Comparison of ENCODE assay signal across 14 cellular contexts in genomic region chr17:72463287-72464102, GRCh38.
DNase-seq lines count a peak whose midpoint lies in the region; ATAC-seq, FAIRE-seq and TF ChIP-seq lines count a peak whose summit lies in the region.
"Had no signal": no experiment of that assay in that cellular context is flagged by ENCODE, and none has a peak within 500 bp of the region (broad histone marks: within the 10 kb centered on the region; RNA-seq: fewer than 3 reads in every experiment).

No MANE protein-coding gene starts in this region.

- H4K91ac ChIP-seq in IMR-90 (ENCODE audit: insufficient read depth, low read depth, low read length), result no peak overlapping the region; the same call in none of the 2 replicates

- H2BK120ac ChIP-seq in IMR-90 (ENCODE audit: low read depth, low read length), result peak overlapping the region; percentile 33; the same call in 1 of the 2 replicates

- H3K4me3 ChIP-seq in HepG2 (replicated peaks in 1 of 3; ENCODE audit: insufficient read depth in 1 of 3, low read depth in 2 of 3, low read length in 3 of 3) (no peak overlapping the region), right lobe of liver (no peak overlapping the region), IMR-90 (ENCODE audit: insufficient read depth, low read depth, low read length) (no peak overlapping the region), hepatocyte (no peak overlapping the region)
- H3K4me3 ChIP-seq: lung had no signal

- H3K9me1 ChIP-seq in IMR-90 (ENCODE audit: insufficient read depth, low read length), result peaks cover 33% of the 10 kb centered on the region

- H3K4me2 ChIP-seq in HepG2 (ENCODE audit: low read depth, low read length), result no peak overlapping the region
- no peak overlapping the region for H3K4me2 ChIP-seq in IMR-90 (ENCODE audit: low read depth, low read length)
- H3K4me2 ChIP-seq in hepatocyte, result no peak overlapping the region

- H3K27ac ChIP-seq in HepG2 (ENCODE audit: extremely low read length, insufficient read depth, low read length) (no peak overlapping the region), right lobe of liver (no peak overlapping the region), IMR-90 (ENCODE audit: insufficient read depth, low read length) (no peak overlapping the region), hepatocyte (peak overlapping the region; percentile 99)

- peaks cover 31 to 70% of the 10 kb centered on the region in 2 experiments for H3K79me1 ChIP-seq in IMR-90 (ENCODE audit: low read depth in 1 of 2, low read length in 2 of 2)

- peaks cover 93% of the 10 kb centered on the region for H3K79me2 ChIP-seq in HepG2 (ENCODE audit: insufficient read depth, low read length)
- peaks cover 63% of the 10 kb centered on the region for H3K79me2 ChIP-seq in hepatocyte

- H2BK5ac ChIP-seq in IMR-90 (ENCODE audit: low read depth, low read length, poor library complexity, severe bottlenecking), result no peak overlapping the region

- no peaks in the 10 kb centered on the region for H3K27me3 ChIP-seq in HepG2 (ENCODE audit: control insufficient read depth in 1 of 2, insufficient read depth in 2 of 2, low read length in 2 of 2)
- H3K27me3 ChIP-seq in right lobe of liver, result no peaks in the 10 kb centered on the region
- no peaks in the 10 kb centered on the region for H3K27me3 ChIP-seq in IMR-90 (ENCODE audit: control insufficient read depth, insufficient read depth, low read length)
- no peaks in the 10 kb centered on the region for H3K27me3 ChIP-seq in hepatocyte

- TF ChIP-seq RAD21 in HepG2 (CRISPR knock-in tag; IDR thresholded peaks at IDR 0.05), result no peak
- no peak for TF ChIP-seq RAD21 in IMR-90 (IDR thresholded peaks at IDR 0.05; ENCODE audit: low read length)

- BruUV-seq in HepG2 (replicated peaks; lab: Mats Ljungman, UMichigan) (no TSS peak), IMR-90 (replicated peaks; lab: Mats Ljungman, UMichigan) (no TSS peak)

- H3K18ac ChIP-seq in IMR-90 (ENCODE audit: low read depth, low read length), result no peak overlapping the region

- H2AFZ ChIP-seq in HepG2 (ENCODE audit: low read length), result no peak overlapping the region
- H2AFZ ChIP-seq in IMR-90 (replicated peaks; ENCODE audit: low read length, poor library complexity), result no peak overlapping the region
- no peak overlapping the region for H2AFZ ChIP-seq in hepatocyte

- H4K5ac ChIP-seq in IMR-90 (ENCODE audit: low read depth, low read length), result no peak overlapping the region

- H3K14ac ChIP-seq in IMR-90 (replicated peaks; ENCODE audit: low read depth, low read length), result 0 out of 2 replicates have a peak overlapping the region, but pooled peaks have one; percentile 23

- intact Hi-C loops in HepG2 (cut with micrococcal nuclease; ENCODE audit: unreplicated experiment), result no loop called here
- intact Hi-C loops in right lobe of liver (cut with DNase I), result no loop called here
- intact Hi-C loops in IMR-90 (cut with micrococcal nuclease), result no loop called here

- 91% methylated on average over 10 of the region's 10 CpGs for WGBS in HepG2 (ENCODE audit: low lambda C conversion rate)
- 55% methylated on average over 10 of the region's 10 CpGs for WGBS in right lobe of liver (ENCODE audit: insufficient coverage, low coverage, low lambda C conversion rate, missing lambda C conversion rate)
- WGBS in IMR-90 (ENCODE audit: extremely low coverage in 2 of 2, insufficient read length in 1 of 2), 2 experiments, result 90% methylated on average over 2 of the region's 10 CpGs; no CpG with 5 or more reads in 1 of the 2 experiments
- 83% methylated on average over 10 of the region's 10 CpGs for WGBS in hepatocyte (ENCODE audit: low lambda C conversion rate, missing lambda C conversion rate)

- no peak overlapping the region for H4K8ac ChIP-seq in IMR-90 (ENCODE audit: low read depth in 2 of 2, low read length in 2 of 2)

- TF ChIP-seq POLR2A in HepG2 (IDR thresholded peaks at IDR 0.05; ENCODE audit: insufficient read depth in 1 of 2, low read depth in 2 of 2, low read length in 2 of 2) (no peak), right lobe of liver (IDR thresholded peaks at IDR 0.05) (no peak), IMR-90 (IDR thresholded peaks at IDR 0.05; ENCODE audit: low read depth, low read length) (no peak)

- H3K36me3 ChIP-seq in HepG2 (replicated peaks in 1 of 2; ENCODE audit: control insufficient read depth in 1 of 2, insufficient read depth in 2 of 2, low read length in 2 of 2), result no peaks in the 10 kb centered on the region
- H3K36me3 ChIP-seq in right lobe of liver, result no peaks in the 10 kb centered on the region
- H3K36me3 ChIP-seq in IMR-90 (ENCODE audit: control insufficient read depth, insufficient read depth, low read length), result no peaks in the 10 kb centered on the region
- no peaks in the 10 kb centered on the region for H3K36me3 ChIP-seq in hepatocyte (replicated peaks; ENCODE audit: insufficient read depth, low read depth)

- CTCF ChIA-PET in HepG2 (lab: Yijun Ruan, JAX; ENCODE audit: low intra/inter-chr PET ratio, low total read pairs) (no interaction called here), IMR-90 (lab: Yijun Ruan, JAX) (no interaction called here)

- no peak for TF ChIP-seq EP300 in HepG2 (IDR thresholded peaks at IDR 0.05; ENCODE audit: low read depth in 2 of 2, low read length in 2 of 2)
- no peak for TF ChIP-seq EP300 in HepG2 (CRISPR knock-in tag; IDR thresholded peaks at IDR 0.05; ENCODE audit: borderline replicate concordance)

- H2BK20ac ChIP-seq in IMR-90 (ENCODE audit: low read depth, low read length), result peak overlapping the region; percentile 15; the same call in 1 of the 2 replicates

- no peak overlapping the region for H2AK9ac ChIP-seq in IMR-90 (replicated peaks; ENCODE audit: low read depth, low read length, poor library complexity)

- H3K4ac ChIP-seq in IMR-90 (ENCODE audit: low read depth, low read length), result no peak overlapping the region

- POLR2A ChIA-PET in HepG2 (lab: Yijun Ruan, JAX) (interaction anchor here (1.0 to 4.0 kb wide), 3 partner anchors 18 to 50 kb away, joined by 3 to 60 read pairs (median 4); no protein-coding TSS in a partner anchor), IMR-90 (lab: Charles Lee; ENCODE audit: unreplicated experiment) (no interaction called here)

- H3K9me2 ChIP-seq in hepatocyte (replicated peaks; ENCODE audit: insufficient read depth), result no peaks in the 10 kb centered on the region

- H3K4me1 ChIP-seq in HepG2 (ENCODE audit: insufficient read depth, low read length) (peaks cover 94% of the 10 kb centered on the region), right lobe of liver (no peaks in the 10 kb centered on the region), IMR-90 (ENCODE audit: control insufficient read depth, insufficient read depth, low read length) (peaks cover 13% of the 10 kb centered on the region), hepatocyte (ENCODE audit: insufficient read depth) (peaks cover 44% of the 10 kb centered on the region)

- H3K23ac ChIP-seq in IMR-90 (ENCODE audit: low read depth, low read length), result no peak overlapping the region

- 0 out of 3 replicates have a peak overlapping the region, but pooled peaks have one; percentile 56 for H2BK15ac ChIP-seq in IMR-90 (ENCODE audit: low read depth, low read length)

- H2AK5ac ChIP-seq in IMR-90 (ENCODE audit: low read depth, low read length), result 0 out of 2 replicates have a peak overlapping the region, but pooled peaks have one; percentile 7

- H4K20me1 ChIP-seq in HepG2 (ENCODE audit: insufficient read depth, low read length) (no peaks in the 10 kb centered on the region), IMR-90 (ENCODE audit: insufficient read depth, low read length) (peaks cover 9% of the 10 kb centered on the region), hepatocyte (ENCODE audit: insufficient read depth, poor library complexity, severe bottlenecking) (no peaks in the 10 kb centered on the region)

- dilution Hi-C loops in IMR-90 (cut with HindIII; ENCODE audit: low sequenced_read_pairs, unreplicated experiment), result no loop called here

- H3K56ac ChIP-seq in IMR-90 (ENCODE audit: extremely low read depth, insufficient read depth, low read length), result no peak overlapping the region

- DNase-seq in HepG2 (ENCODE audit: low spot score), result no peak
- DNase-seq in right lobe of liver, result no peak
- no peak for DNase-seq in IMR-90
- no peak for DNase-seq in hepatocyte (ENCODE audit: low spot score)
- no peak for DNase-seq in NCI-H748 (lab: John Stamatoyannopoulos, UW; ENCODE audit: unreplicated experiment)
- DNase-seq in GM19238 (ENCODE audit: insufficient read length, low spot score), result no peak
- DNase-seq in OCI-M2 (lab: John Stamatoyannopoulos, UW; ENCODE audit: unreplicated experiment), result no peak
- no peak for DNase-seq in NCI-H2081 (lab: John Stamatoyannopoulos, UW)
- DNase-seq: activated CD4-positive, alpha-beta T cell treated with anti-CD3 and anti-CD28 coated beads, Interleukin-2, amount 50 U/mL, for 48 hours; activated naive CD4-positive, alpha-beta T cell treated with Interleukin-2 at 50 U/mL for 16 hours; erythroblast; NCI-H2171; occipital lobe had no signal

- no peaks in the 10 kb centered on the region for H3K9me3 ChIP-seq in HepG2 (ENCODE audit: low read length)
- H3K9me3 ChIP-seq in right lobe of liver, result no peaks in the 10 kb centered on the region
- no peaks in the 10 kb centered on the region for H3K9me3 ChIP-seq in IMR-90 (ENCODE audit: control insufficient read depth, insufficient read depth, low read length)
- no peaks in the 10 kb centered on the region for H3K9me3 ChIP-seq in hepatocyte (ENCODE audit: low read depth)

- H3K9ac ChIP-seq in HepG2 (ENCODE audit: insufficient read depth, low read depth, low read length) (no peak overlapping the region), IMR-90 (ENCODE audit: low read depth, low read length) (no peak overlapping the region)

- in situ Hi-C loops in HepG2 (cut with HindIII; ENCODE audit: extremely low pct_ligation_motif_present, low pct_unique_long_range_greater_than_20kb), result no loop called here
- in situ Hi-C loops in IMR-90 (cut with MboI; ENCODE audit: low sequenced_read_pairs), result no loop called here

- ATAC-seq in HepG2 (no peak), right lobe of liver (no peak), IMR-90 (ENCODE audit: low read depth) (no peak)

- no peak for TF ChIP-seq CTCF in HepG2 (CRISPR knock-in tag; IDR thresholded peaks at IDR 0.05)
- TF ChIP-seq CTCF in right lobe of liver (IDR thresholded peaks at IDR 0.05), result no peak
- no peak for TF ChIP-seq CTCF in IMR-90 (conservative IDR thresholded peaks at IDR 0.05; ENCODE audit: low read depth, low read length)
- TF ChIP-seq CTCF in hepatocyte (IDR thresholded peaks at IDR 0.05; ENCODE audit: poor library complexity), result no peak

- no peak for FAIRE-seq in HepG2 (lab: Jason Lieb, UNC)

TF ChIP-seq in HepG2, 621 proteins besides CTCF, POLR2A, EP300 and RAD21 (continues in another document):
- TF ChIP-seq RBM22 (optimal IDR thresholded peaks at IDR 0.05; ENCODE audit: low read length), result peak; percentile 61

TF ChIP-seq in IMR-90, 13 proteins besides CTCF, POLR2A, EP300 and RAD21 (continues in another document):
- TF ChIP-seq RCOR1 (IDR thresholded peaks at IDR 0.05; ENCODE audit: insufficient replicate concordance, low read length), result no peak
- TF ChIP-seq SMC3 (IDR thresholded peaks at IDR 0.05; ENCODE audit: low read depth, low read length), result no peak
- TF ChIP-seq BHLHE40 (IDR thresholded peaks at IDR 0.05; ENCODE audit: low read depth, low read length), result no peak
- TF ChIP-seq MXI1 (IDR thresholded peaks at IDR 0.05; ENCODE audit: borderline replicate concordance, low read depth, low read length), result no peak
- TF ChIP-seq FOS (IDR thresholded peaks at IDR 0.05; ENCODE audit: low read depth, low read length), result no peak
- no peak for TF ChIP-seq RFX5 (IDR thresholded peaks at IDR 0.05; ENCODE audit: low read depth, low read length)
- no peak for TF ChIP-seq NFE2L2 (IDR thresholded peaks at IDR 0.05; ENCODE audit: low read depth, low read length)
